ENCODE assay signal across 1 cellular context in genomic region chr3:197554562-197555280, GRCh38.
TF ChIP-seq lines count a peak whose summit lies in the region.

No MANE protein-coding gene starts in this region.

TF ChIP-seq in WTC11, 78 proteins besides CTCF, POLR2A, EP300 and RAD21 (continued from another document and continues in another):
- TF ChIP-seq AFF4 (CRISPR knock-in tag; IDR thresholded peaks at IDR 0.05; ENCODE audit: borderline replicate concordance) (0 out of 2 replicates have a peak, but pooled peaks have one; percentile 34), FOXP1 (CRISPR knock-in tag; IDR thresholded peaks at IDR 0.05; ENCODE audit: borderline replicate concordance) (peak; percentile 53; the same call in 1 of the 2 replicates), ATF6 (CRISPR knock-in tag; IDR thresholded peaks at IDR 0.05) (no peak; the same call in 1 of the 2 replicates), TCF7 (CRISPR knock-in tag; IDR thresholded peaks at IDR 0.05; ENCODE audit: low read depth) (no peak), CREM (CRISPR knock-in tag; IDR thresholded peaks at IDR 0.05) (peak; percentile 90), ZNF138 (CRISPR knock-in tag; conservative IDR thresholded peaks at IDR 0.05) (no peak; the same call in 1 of the 2 replicates), ERG (CRISPR knock-in tag; IDR thresholded peaks at IDR 0.05) (no peak), ZNF263 (CRISPR knock-in tag; IDR thresholded peaks at IDR 0.05; ENCODE audit: low read depth) (peak; percentile 100), FOXK1 (CRISPR knock-in tag; IDR thresholded peaks at IDR 0.05) (peak; percentile 70), ZNF317 (CRISPR knock-in tag; IDR thresholded peaks at IDR 0.05; ENCODE audit: borderline replicate concordance, low read depth) (0 out of 2 replicates have a peak, but pooled peaks have one; percentile 16), ZNF423 (CRISPR knock-in tag; IDR thresholded peaks at IDR 0.05) (peak; percentile 93), ELF4 (CRISPR knock-in tag; IDR thresholded peaks at IDR 0.05; ENCODE audit: low read depth) (peak; percentile 68; the same call in 1 of the 2 replicates), ZBTB21 (CRISPR knock-in tag; IDR thresholded peaks at IDR 0.05; ENCODE audit: borderline replicate concordance) (0 out of 2 replicates have a peak, but pooled peaks have one; percentile 53), TP53 (CRISPR knock-in tag; IDR thresholded peaks at IDR 0.05) (0 out of 2 replicates have a peak, but pooled peaks have one; percentile 65), SMAD3 (CRISPR knock-in tag; IDR thresholded peaks at IDR 0.05; ENCODE audit: borderline replicate concordance) (peak; percentile 77; the same call in 1 of the 2 replicates), PRDM15 (CRISPR knock-in tag; IDR thresholded peaks at IDR 0.05) (no peak), FOXP4 (CRISPR knock-in tag; IDR thresholded peaks at IDR 0.05) (0 out of 2 replicates have a peak, but pooled peaks have one; percentile 32), OVOL2 (CRISPR knock-in tag; IDR thresholded peaks at IDR 0.05; ENCODE audit: borderline replicate concordance) (no peak), EMX1 (CRISPR knock-in tag; IDR thresholded peaks at IDR 0.05) (0 out of 2 replicates have a peak, but pooled peaks have one; percentile 72), TEAD1 (CRISPR knock-in tag; IDR thresholded peaks at IDR 0.05) (peak; percentile 55; the same call in 1 of the 2 replicates), ETV6 (CRISPR knock-in tag; IDR thresholded peaks at IDR 0.05) (peak; percentile 87; the same call in 1 of the 2 replicates), HMGXB4 (CRISPR knock-in tag; IDR thresholded peaks at IDR 0.05) (peak; percentile 77), SP1 (CRISPR knock-in tag; conservative IDR thresholded peaks at IDR 0.05) (peak; percentile 92), ZNF532 (CRISPR knock-in tag; IDR thresholded peaks at IDR 0.05; ENCODE audit: borderline replicate concordance) (no peak), CDX4 (CRISPR knock-in tag; IDR thresholded peaks at IDR 0.05; ENCODE audit: borderline replicate concordance) (no peak), ZBTB43 (CRISPR knock-in tag; IDR thresholded peaks at IDR 0.05) (no peak), NFE2L1 (CRISPR knock-in tag; IDR thresholded peaks at IDR 0.05) (peak; percentile 27; the same call in 1 of the 2 replicates), JUN (CRISPR knock-in tag; IDR thresholded peaks at IDR 0.05) (no peak), ATF2 (CRISPR knock-in tag; IDR thresholded peaks at IDR 0.05; ENCODE audit: borderline replicate concordance, low read depth) (no peak)
